Comparison of ENCODE assay signal across 9 cellular contexts in the genomic region with DNA sequence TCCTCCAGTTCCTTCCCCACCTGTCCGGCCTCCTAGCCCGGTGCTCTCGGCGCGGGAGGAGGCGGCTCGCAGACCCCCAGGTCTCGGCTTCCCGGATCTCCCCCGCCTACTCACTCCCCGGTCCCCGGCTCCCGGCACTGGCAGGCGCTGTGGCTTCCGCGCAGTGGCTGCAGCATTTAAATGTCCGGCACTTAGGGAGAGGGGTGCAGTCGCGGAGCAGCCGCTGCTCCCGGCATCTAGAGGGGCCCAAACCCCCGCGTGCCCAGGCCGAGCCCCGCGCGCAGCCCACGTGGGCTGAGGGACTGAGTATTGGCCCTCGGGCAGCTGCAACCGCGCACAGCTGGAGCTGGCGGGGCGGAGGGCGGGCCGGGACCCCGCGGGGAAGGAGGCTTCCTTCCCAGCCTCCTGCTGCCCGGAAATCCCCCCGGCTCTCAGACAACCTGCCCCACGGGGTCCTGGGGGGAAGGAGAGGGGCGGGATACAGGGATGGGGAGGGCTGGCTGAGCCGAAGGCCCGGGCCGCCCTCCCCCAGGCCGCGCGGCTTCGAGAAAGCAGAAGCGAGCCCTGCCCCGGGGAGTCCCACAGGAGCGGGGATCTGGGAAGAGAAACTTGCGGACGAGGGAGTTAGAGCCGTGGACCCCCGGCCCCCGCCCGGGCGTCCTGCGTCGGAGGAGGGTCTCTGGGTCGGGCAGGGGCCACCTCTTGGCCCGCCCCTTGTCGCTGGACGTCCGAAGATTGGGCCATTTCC. TPM values are rescaled to one million over a fixed set of nuclear protein-coding genes. Genes with fewer than 3 reads are reported as not detected.
DNase-seq lines count a peak whose midpoint lies in the region; ATAC-seq, FAIRE-seq and TF ChIP-seq lines count a peak whose summit lies in the region.
"Had no signal": no experiment of that assay in that cellular context is flagged by ENCODE, and none has a peak within 500 bp of the region (broad histone marks: within the 10 kb centered on the region; RNA-seq: fewer than 3 reads in every experiment).

No MANE protein-coding gene starts in this region.

- no peak for ATAC-seq in GM18861 (IDR thresholded peaks at IDR 0.05; ENCODE audit: unreplicated experiment)

- peak; percentile 67 for DNase-seq in HuH-7 (ENCODE audit: low spot score)
- DNase-seq in astrocyte of the cerebellum (ENCODE audit: low read depth), result no peak
- no peak for DNase-seq in keratinocyte (ENCODE audit: low read depth, low spot score)
- no peak for DNase-seq in superior temporal gyrus (ENCODE audit: extremely low spot score)
- no peak for DNase-seq in stimulated activated CD4-positive, alpha-beta T cell treated with anti-CD3 and anti-CD28 coated beads, Interleukin-12 subunit alpha, Interleukin-12 subunit beta, amount 100 ng/mL, for 4 hours

- H3K4me1 ChIP-seq in keratinocyte (ENCODE audit: control insufficient read depth, extremely low read depth, insufficient read depth, low read length), result no peaks in the 10 kb centered on the region
- H3K4me1 ChIP-seq in thymus (ENCODE audit: control insufficient read depth, insufficient read depth, low read length), result peaks cover 3% of the 10 kb centered on the region

- H3K4me2 ChIP-seq in keratinocyte (ENCODE audit: control insufficient read depth, extremely low read depth, insufficient read depth, low read depth, low read length), result peak overlapping the region; percentile 84

- peak overlapping the region; percentile 44 for H3K9ac ChIP-seq in keratinocyte (ENCODE audit: control insufficient read depth, extremely low read depth, insufficient read depth, low read length)

- H3K27ac ChIP-seq in C4-2B (peak overlapping the region; percentile 29), keratinocyte (ENCODE audit: control insufficient read depth, insufficient read depth, low read length) (no peak overlapping the region), thymus (ENCODE audit: low read depth) (no peak overlapping the region)

- under 1% methylated on average over 65 of the region's 65 CpGs for WGBS in thymus

- dilution Hi-C loops in keratinocyte (cut with MboI; ENCODE audit: extremely low pct_ligation_motif_present, low sequenced_read_pairs), result no loop called here

- no peaks in the 10 kb centered on the region for H3K9me3 ChIP-seq in keratinocyte (ENCODE audit: control insufficient read depth, low read depth, low read length)
- H3K9me3 ChIP-seq in thymus (ENCODE audit: control insufficient read depth), result no peaks in the 10 kb centered on the region

- H3K4me3 ChIP-seq in astrocyte of the cerebellum (ENCODE audit: low read depth, low read length) (peak overlapping the region; percentile 39), keratinocyte (ENCODE audit: control insufficient read depth in 2 of 3, extremely low read depth in 1 of 3, insufficient read depth in 2 of 3, low read depth in 1 of 3, low read length in 3 of 3) (peak overlapping the region; percentile 43 to 67 (median 57)), thymus (ENCODE audit: low read length) (peak overlapping the region; percentile 38)

- H3K9me1 ChIP-seq in keratinocyte (ENCODE audit: control insufficient read depth, extremely low read depth, insufficient read depth, low read length), result no peaks in the 10 kb centered on the region

- FAIRE-seq in keratinocyte (lab: Jason Lieb, UNC), result no peak
- FAIRE-seq: islet of Langerhans had no signal

- no peaks in the 10 kb centered on the region for H3K36me3 ChIP-seq in keratinocyte (ENCODE audit: control insufficient read depth in 2 of 2, extremely low read depth in 1 of 2, insufficient read depth in 2 of 2, low read length in 2 of 2)
- H3K36me3 ChIP-seq in thymus (ENCODE audit: control insufficient read depth, insufficient read depth), result no peaks in the 10 kb centered on the region

- in situ Hi-C loops in astrocyte of the cerebellum (cut with HindIII; ENCODE audit: low sequenced_read_pairs), result loop anchor here (5.0 kb wide), 1 partner anchor 81 kb away; no protein-coding TSS in a partner anchor

- H3K27me3 ChIP-seq in keratinocyte (ENCODE audit: control insufficient read depth, extremely low read depth, insufficient read depth, low read length) (peaks cover 46% of the 10 kb centered on the region), thymus (ENCODE audit: control insufficient read depth, insufficient read depth) (peaks cover 68% of the 10 kb centered on the region)

- H4K20me1 ChIP-seq in keratinocyte (ENCODE audit: control insufficient read depth, extremely low read depth, insufficient read depth, low read length), result no peaks in the 10 kb centered on the region

- TF ChIP-seq CTCF in C4-2B (conservative IDR thresholded peaks at IDR 0.05) (no peak), astrocyte of the cerebellum (IDR thresholded peaks at IDR 0.05; ENCODE audit: low read depth, low read length, missing control alignments) (no peak), keratinocyte (optimal IDR thresholded peaks at IDR 0.05 in 1 of 3, IDR thresholded peaks at IDR 0.05 in 1 of 3, conservative IDR thresholded peaks at IDR 0.05 in 1 of 3; ENCODE audit: extremely low read depth in 1 of 3, insufficient read depth in 2 of 3, low read length in 3 of 3) (no peak)

- H2AFZ ChIP-seq in keratinocyte (ENCODE audit: control insufficient read depth, low read length), result peak overlapping the region; percentile 33

- H3K79me2 ChIP-seq in keratinocyte (ENCODE audit: control insufficient read depth, insufficient read depth, low read length), result no peaks in the 10 kb centered on the region

RNA-seq across cellular contexts. Expression of a gene that starts 0.4 kb away (rescaled TPM):
- polyA plus RNA-seq in keratinocyte, result 0.09 to 0.17 TPM (median 0.17 TPM) in 3 replicates
- 0.19 TPM for polyA plus RNA-seq in keratinocyte (2011; ENCODE audit: low read depth)
- polyA plus RNA-seq in keratinocyte (2011; cell fraction: cytosol; rRNA removed), result 0.13 and 0.22 TPM in 2 replicates
- 0.50 and 0.56 TPM in 2 replicates for polyA plus RNA-seq in keratinocyte (2011; cell fraction: nucleus; rRNA removed)
- polyA plus RNA-seq in keratinocyte (2012; ENCODE audit: low replicate concordance), result 0.39 and 0.73 TPM in 2 replicates
- polyA minus RNA-seq in keratinocyte, result 0.20 to 0.29 TPM in 2 of 3 replicates, not detected in the other
- 0.96 TPM for polyA minus RNA-seq in keratinocyte (2011; cell fraction: cytosol; rRNA and poly(A)+ RNA removed)
- 0.11 TPM in 1 of 2 replicates, not detected in the other for polyA minus RNA-seq in keratinocyte (2011; cell fraction: nucleus; rRNA and poly(A)+ RNA removed)
- 2.9 TPM for polyA plus RNA-seq in thymus

RNA-seq across cellular contexts. Expression of a gene that starts 9.2 kb away (rescaled TPM):
- polyA plus RNA-seq in keratinocyte (0.91 to 2.8 TPM (median 1.3 TPM) in 3 replicates), thymus (6.0 TPM)
- polyA plus RNA-seq in keratinocyte (2011; ENCODE audit: low read depth), result 13.7 TPM
- polyA plus RNA-seq in keratinocyte (2011; cell fraction: cytosol; rRNA removed), result 0.64 and 1.3 TPM in 2 replicates
- 8.1 and 11.0 TPM in 2 replicates for polyA plus RNA-seq in keratinocyte (2011; cell fraction: nucleus; rRNA removed)
- polyA plus RNA-seq in keratinocyte (2012; ENCODE audit: low replicate concordance), result 1.2 and 15.1 TPM in 2 replicates
- 0.45 to 0.66 TPM in 2 of 3 replicates, not detected in the other for polyA minus RNA-seq in keratinocyte
- not detected for polyA minus RNA-seq in keratinocyte (2011; cell fraction: cytosol; rRNA and poly(A)+ RNA removed)
- polyA minus RNA-seq in keratinocyte (2011; cell fraction: nucleus; rRNA and poly(A)+ RNA removed), result 2.2 and 2.7 TPM in 2 replicates

RNA-seq across cellular contexts. Expression of a gene that starts 19.5 kb away (rescaled TPM):
- polyA plus RNA-seq in keratinocyte (0.28 to 0.67 TPM (median 0.31 TPM) in 3 replicates), thymus (343 TPM)
- polyA plus RNA-seq in keratinocyte (2011; ENCODE audit: low read depth), result 3.2 TPM
- 1.0 and 1.5 TPM in 2 replicates for polyA plus RNA-seq in keratinocyte (2011; cell fraction: cytosol; rRNA removed)
- 0.81 and 0.87 TPM in 2 replicates for polyA plus RNA-seq in keratinocyte (2011; cell fraction: nucleus; rRNA removed)
- 0.40 and 2.2 TPM in 2 replicates for polyA plus RNA-seq in keratinocyte (2012; ENCODE audit: low replicate concordance)
- polyA minus RNA-seq in keratinocyte, result 0.74 TPM in 1 of 3 replicates, not detected in the others
- not detected for polyA minus RNA-seq in keratinocyte (2011; cell fraction: cytosol; rRNA and poly(A)+ RNA removed)
- 0.93 TPM in 1 of 2 replicates, not detected in the other for polyA minus RNA-seq in keratinocyte (2011; cell fraction: nucleus; rRNA and poly(A)+ RNA removed)

RNA-seq across cellular contexts. Expression of a gene that starts 22.1 kb away (rescaled TPM):
- polyA plus RNA-seq in keratinocyte (10.2 to 15.5 TPM (median 10.3 TPM) in 3 replicates), thymus (36.8 TPM)
- 5.0 TPM for polyA plus RNA-seq in keratinocyte (2011; ENCODE audit: low read depth)
- polyA plus RNA-seq in keratinocyte (2011; cell fraction: cytosol; rRNA removed), result 5.2 and 9.3 TPM in 2 replicates
- polyA plus RNA-seq in keratinocyte (2011; cell fraction: nucleus; rRNA removed), result 28.7 and 29.1 TPM in 2 replicates
- polyA plus RNA-seq in keratinocyte (2012; ENCODE audit: low replicate concordance), result 16.0 and 23.3 TPM in 2 replicates
- polyA minus RNA-seq in keratinocyte, result 11.2 to 22.3 TPM (median 13.6 TPM) in 3 replicates
- 17.1 TPM for polyA minus RNA-seq in keratinocyte (2011; cell fraction: cytosol; rRNA and poly(A)+ RNA removed)
- 5.5 and 6.8 TPM in 2 replicates for polyA minus RNA-seq in keratinocyte (2011; cell fraction: nucleus; rRNA and poly(A)+ RNA removed)

RNA-seq across cellular contexts. Expression of a gene that starts 22.2 kb away (rescaled TPM):
- 12.8 to 19.2 TPM (median 13.0 TPM) in 3 replicates for polyA plus RNA-seq in keratinocyte
- 16.5 TPM for polyA plus RNA-seq in keratinocyte (2011; ENCODE audit: low read depth)
- 9.7 and 13.5 TPM in 2 replicates for polyA plus RNA-seq in keratinocyte (2011; cell fraction: cytosol; rRNA removed)
- polyA plus RNA-seq in keratinocyte (2011; cell fraction: nucleus; rRNA removed), result 2.7 and 4.4 TPM in 2 replicates
- polyA plus RNA-seq in keratinocyte (2012; ENCODE audit: low replicate concordance), result 31.4 and 57.7 TPM in 2 replicates
- polyA minus RNA-seq in keratinocyte, result 6.8 to 22.5 TPM (median 9.6 TPM) in 3 replicates
- polyA minus RNA-seq in keratinocyte (2011; cell fraction: cytosol; rRNA and poly(A)+ RNA removed), result 30.1 TPM
- polyA minus RNA-seq in keratinocyte (2011; cell fraction: nucleus; rRNA and poly(A)+ RNA removed), result 0.70 and 1.5 TPM in 2 replicates
- 56.0 TPM for polyA plus RNA-seq in thymus

Comparison
In these comparisons a context has a peak if more than half of its experiments do, and no peak if none do; other contexts are left out.
1. RNA of a gene that starts 19.5 kb away (polyA plus RNA-seq): 343 TPM in thymus (single experiment); 0.28 to 3.2 TPM in keratinocyte; every median in the first group is over 10 times any median in the second.
2. Peak in every context shown above with its lines, with median percentiles within 50 percentile points of each other: H3K4me3 ChIP-seq.